ENCODE assay signal across 8 cellular contexts in the genomic region with DNA sequence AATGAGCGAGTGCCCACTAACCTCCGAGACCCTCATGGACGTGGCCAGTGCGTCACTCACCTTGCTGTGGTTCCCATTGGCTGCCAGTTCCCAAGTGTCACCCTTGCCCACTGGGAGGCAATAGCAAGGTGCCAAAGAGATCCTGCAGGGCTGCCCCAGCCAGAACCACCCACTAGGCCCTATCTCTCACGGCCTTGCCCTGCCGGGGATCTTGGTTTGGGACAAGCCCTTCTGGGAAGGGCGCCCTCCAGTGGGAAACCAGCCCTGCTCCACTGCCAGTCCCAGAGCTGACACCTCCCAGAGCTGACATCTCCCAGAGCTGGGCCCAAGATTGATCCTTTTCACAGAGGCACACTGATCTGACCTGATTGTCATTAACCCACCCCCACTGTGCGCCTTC. TPM values are rescaled to one million over a fixed set of nuclear protein-coding genes. Genes with fewer than 3 reads are reported as not detected.
DNase-seq lines count a peak whose midpoint lies in the region; ATAC-seq, FAIRE-seq and TF ChIP-seq lines count a peak whose summit lies in the region.

No MANE protein-coding gene starts in this region.

- no peak overlapping the region for H2BK120ac ChIP-seq in mesenchymal stem cell (ENCODE audit: low read depth, low read length)

- peaks cover 15% of the 10 kb centered on the region for H3K79me2 ChIP-seq in astrocyte (ENCODE audit: insufficient read depth, low read length)

- H4K8ac ChIP-seq in mesenchymal stem cell (ENCODE audit: low read length): no peak overlapping the region

- peaks cover 11% of the 10 kb centered on the region for H3K27me3 Mint-ChIP-seq in astrocyte (ENCODE audit: low read depth, unreplicated experiment)

- no peak overlapping the region for H2BK5ac ChIP-seq in mesenchymal stem cell (ENCODE audit: low read depth, low read length, poor library complexity, severe bottlenecking)

- ATAC-seq in GM21360 (IDR thresholded peaks at IDR 0.05; ENCODE audit: unreplicated experiment): no peak
- ATAC-seq in GM19467 (IDR thresholded peaks at IDR 0.05; ENCODE audit: unreplicated experiment): no peak
- ATAC-seq in HG02678 (IDR thresholded peaks at IDR 0.05; ENCODE audit: unreplicated experiment): no peak

- peaks cover 10% of the 10 kb centered on the region for H3K79me1 ChIP-seq in mesenchymal stem cell (replicated peaks; ENCODE audit: low read length, poor library complexity, severe bottlenecking)

- WGBS in mesenchymal stem cell: 61% methylated on average over 8 of the region's 8 CpGs

- H3K9ac ChIP-seq in astrocyte (ENCODE audit: low read length) (no peak overlapping the region), mesenchymal stem cell (ENCODE audit: low read length) (no peak overlapping the region)

- H2BK12ac ChIP-seq in mesenchymal stem cell (ENCODE audit: low read length in 2 of 2): peak overlapping the region; percentile 61 to 70

- peak overlapping the region in 1 of 2 experiments; percentile 6 for H3K18ac ChIP-seq in mesenchymal stem cell (ENCODE audit: low read depth in 1 of 2, low read length in 2 of 2)

- H3K27ac Mint-ChIP-seq in astrocyte (ENCODE audit: unreplicated experiment): no peak overlapping the region

- no peak overlapping the region for H3K4me2 ChIP-seq in astrocyte (ENCODE audit: low read length)
- no peak overlapping the region for H3K4me2 ChIP-seq in mesenchymal stem cell (ENCODE audit: low read length, poor library complexity, severe bottlenecking)

- H3K4me3 ChIP-seq in astrocyte (ENCODE audit: insufficient read depth, low read depth, low read length) (no peak overlapping the region), mesenchymal stem cell (ENCODE audit: insufficient read depth in 1 of 2, low read depth in 1 of 2, low read length in 2 of 2) (no peak overlapping the region)

- peak; percentile 16 for TF ChIP-seq CTCF in astrocyte (IDR thresholded peaks at IDR 0.05; ENCODE audit: insufficient read depth, low read depth, low read length)

- H3K27me3 ChIP-seq in astrocyte (ENCODE audit: insufficient read depth, low read length): no peaks in the 10 kb centered on the region
- no peaks in the 10 kb centered on the region for H3K27me3 ChIP-seq in mesenchymal stem cell (ENCODE audit: control insufficient read depth in 1 of 2, insufficient read depth in 1 of 2, low read length in 2 of 2)

- no peak overlapping the region for H2AFZ ChIP-seq in astrocyte (ENCODE audit: low read depth, low read length)
- H2AFZ ChIP-seq in mesenchymal stem cell (ENCODE audit: low read depth, low read length): no peak overlapping the region

- H3K4me1 ChIP-seq in astrocyte (ENCODE audit: insufficient read depth, low read length): peaks cover 4% of the 10 kb centered on the region
- peaks cover 17% of the 10 kb centered on the region for H3K4me1 ChIP-seq in mesenchymal stem cell (ENCODE audit: control insufficient read depth, insufficient read depth, low read depth, low read length)

- FAIRE-seq in astrocyte (lab: Jason Lieb, UNC): no peak

- H4K91ac ChIP-seq in mesenchymal stem cell (ENCODE audit: low read length): peak overlapping the region; percentile 16

- H3K27ac ChIP-seq in astrocyte (ENCODE audit: low read depth, low read length) (no peak overlapping the region), mesenchymal stem cell (ENCODE audit: low read length, poor library complexity, severe bottlenecking) (no peak overlapping the region)

- H3K9me3 ChIP-seq in astrocyte (ENCODE audit: insufficient read depth, low read depth, low read length) (no peaks in the 10 kb centered on the region), mesenchymal stem cell (ENCODE audit: control insufficient read depth, low read length) (no peaks in the 10 kb centered on the region)

- peaks cover 5% of the 10 kb centered on the region for H3K36me3 Mint-ChIP-seq in astrocyte (ENCODE audit: low read depth, unreplicated experiment)

- H3K4me1 Mint-ChIP-seq in astrocyte (ENCODE audit: low read depth, unreplicated experiment): peaks cover 15% of the 10 kb centered on the region

- H3K9me3 Mint-ChIP-seq in astrocyte (ENCODE audit: unreplicated experiment): peaks cover 1% of the 10 kb centered on the region

- no peak overlapping the region for H3K14ac ChIP-seq in mesenchymal stem cell (ENCODE audit: low read length in 2 of 2)

- DNase-seq in COLO668 (lab: John Stamatoyannopoulos, UW; ENCODE audit: unreplicated experiment): peak; percentile 53
- peak; percentile 42 to 43 for DNase-seq in Kasumi-1 (lab: John Stamatoyannopoulos, UW)
- DNase-seq in astrocyte (ENCODE audit: low read depth): no peak
- DNase-seq in mesenchymal stem cell: peak; percentile 52
- no peak for DNase-seq in SHP77 (lab: John Stamatoyannopoulos, UW)

- H2BK15ac ChIP-seq in mesenchymal stem cell (ENCODE audit: low read depth, poor library complexity, severe bottlenecking): no peak overlapping the region

- H3K4ac ChIP-seq in mesenchymal stem cell (ENCODE audit: low read depth in 1 of 2, low read length in 2 of 2): no peak overlapping the region

- H4K20me1 ChIP-seq in astrocyte (ENCODE audit: insufficient read depth, low read length): peaks cover 2% of the 10 kb centered on the region

- no peak overlapping the region for H3K23ac ChIP-seq in mesenchymal stem cell (ENCODE audit: low read length in 2 of 2)

- H3K36me3 ChIP-seq in astrocyte (ENCODE audit: insufficient read depth, low read length): no peaks in the 10 kb centered on the region
- H3K36me3 ChIP-seq in mesenchymal stem cell (ENCODE audit: control insufficient read depth in 1 of 2, insufficient read depth in 2 of 2, low read depth in 1 of 2, low read length in 2 of 2): peaks cover 0 to 7% of the 10 kb centered on the region in 2 experiments

- no peak overlapping the region for H3K4me3 Mint-ChIP-seq in astrocyte (ENCODE audit: unreplicated experiment)

- no peak overlapping the region for H2AK5ac ChIP-seq in mesenchymal stem cell (ENCODE audit: low read length, severe bottlenecking)

RNA-seq across cellular contexts. Expression of a gene that starts 2.1 kb away (rescaled TPM):
- total RNA-seq in astrocyte: 64.1 and 67.0 TPM in 2 replicates
- 115 TPM for polyA plus RNA-seq in mesenchymal stem cell (2013, experiment 1 of 2)
- polyA plus RNA-seq in mesenchymal stem cell (2013, experiment 2 of 2): 113 TPM

RNA-seq across cellular contexts. Expression of a gene that starts 21.8 kb away (rescaled TPM):
- 44.6 and 51.2 TPM in 2 replicates for total RNA-seq in astrocyte
- polyA plus RNA-seq in mesenchymal stem cell (2013, experiment 1 of 2): 49.9 TPM
- polyA plus RNA-seq in mesenchymal stem cell (2013, experiment 2 of 2): 50.5 TPM

Comparison
In these comparisons a context has a peak if more than half of its experiments do, and no peak if none do; other contexts are left out.
1. DNase-seq: peak in COLO668 (single experiment), Kasumi-1 (2 of 2) and mesenchymal stem cell (single experiment); none in astrocyte (single experiment) and SHP77 (0 of 2).